Comparison of ENCODE assay signal across 23 cellular contexts in the genomic region with DNA sequence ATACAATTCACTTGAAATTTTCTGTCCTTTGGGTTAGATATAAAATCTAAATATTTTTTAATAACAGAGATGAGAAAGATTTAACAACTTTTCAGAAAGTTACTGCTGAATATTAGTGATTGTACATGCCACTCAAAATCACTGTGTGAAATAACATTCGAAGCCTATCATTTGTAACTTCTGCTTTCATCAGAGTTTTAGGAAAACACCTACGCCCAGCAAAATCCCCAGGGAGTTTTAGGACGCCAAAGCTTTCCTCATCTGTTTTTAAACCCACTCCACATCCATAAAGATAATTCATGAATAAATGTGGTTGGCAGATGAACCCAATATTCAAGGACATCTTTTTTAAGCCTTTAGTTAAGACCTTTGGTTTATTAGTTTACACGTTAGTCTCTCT.
"Had no signal": no experiment of that assay in that cellular context is flagged by ENCODE, and none has a peak within 500 bp of the region (broad histone marks: within the 10 kb centered on the region; RNA-seq: fewer than 3 reads in every experiment).

No MANE protein-coding gene starts in this region.

- DNase-seq: activated CD4-positive, alpha-beta memory T cell treated with anti-CD3 and anti-CD28 coated beads for 36 hours; activated CD4-positive, alpha-beta T cell treated with anti-CD3 and anti-CD28 coated beads, Interleukin-2, amount 10 ng/mL, durations not matched to agents 7 days and 5 days; activated CD8-positive, alpha-beta memory T cell treated with anti-CD3 and anti-CD28 coated beads for 24 hours; activated naive CD4-positive, alpha-beta T cell treated with anti-CD3 and anti-CD28 coated beads, Interleukin-2, amount 50 U/mL, for 16 hours; activated naive CD8-positive, alpha-beta T cell treated with anti-CD3 and anti-CD28 coated beads, Interleukin-2, amount 10 ng/mL, durations not matched to agents 7 days and 5 days; activated T-cell treated with anti-CD3 and anti-CD28 coated beads, Interleukin-2, amount 50 U/mL, for 48 hours; adrenal gland; anterior cingulate cortex; KG1; NCI-H1092; NCI-H1417; NCI-H1930; NCI-H2171; NCI-H226; NCI-H510A; NCI-H526 treated with DMSO at 0.1 percent for 48 hours; NK-92 treated with Interleukin-12 subunit alpha and Interleukin-12 subunit beta, amount 100 ng/mL, for 24 hours; PC-3; SHP77 treated with DMSO at 0.1 percent for 48 hours; T-helper 9 cell had no signal

- H3K9me3 Mint-ChIP-seq: activated CD4-positive, alpha-beta memory T cell treated with anti-CD3 and anti-CD28 coated beads for 36 hours; activated T-helper 2 cell treated with anti-CD3 and anti-CD28 coated beads, Interferon-gamma antibody, Interleukin-2, Interleukin-4, amounts not matched to agents 10 μg/mL and 5 μg/mL and 100 μg/mL, durations not matched to agents 14 hours and 24 hours and 36 hours; T-helper 1 cell treated with Interleukin-12 subunit alpha and Interleukin-12 subunit beta and Interleukin-4 antibody, amounts not matched to agents 30 μg/mL and 1 μg/mL, for 36 hours; WTC11 had no signal

- H3K4me3 Mint-ChIP-seq: activated CD4-positive, alpha-beta memory T cell treated with anti-CD3 and anti-CD28 coated beads for 36 hours; activated CD4-positive, alpha-beta T cell treated with anti-CD3 and anti-CD28 coated beads, Interleukin-2, amount 10 ng/mL, durations not matched to agents 7 days and 5 days; activated naive CD8-positive, alpha-beta T cell treated with anti-CD3 and anti-CD28 coated beads, Interleukin-2, amount 10 ng/mL, durations not matched to agents 7 days and 5 days; T-helper 1 cell treated with Interleukin-12 subunit alpha and Interleukin-12 subunit beta and Interleukin-4 antibody, amounts not matched to agents 30 μg/mL and 1 μg/mL, for 36 hours; WTC11 had no signal

- H3K27ac Mint-ChIP-seq: activated CD4-positive, alpha-beta memory T cell treated with anti-CD3 and anti-CD28 coated beads for 36 hours; activated CD4-positive, alpha-beta T cell treated with anti-CD3 and anti-CD28 coated beads, Interleukin-2, amount 10 ng/mL, durations not matched to agents 7 days and 5 days; activated naive CD8-positive, alpha-beta T cell treated with anti-CD3 and anti-CD28 coated beads, Interleukin-2, amount 10 ng/mL, durations not matched to agents 7 days and 5 days; activated T-helper 2 cell treated with anti-CD3 and anti-CD28 coated beads, Interferon-gamma antibody, Interleukin-2, Interleukin-4, amounts not matched to agents 10 μg/mL and 5 μg/mL and 100 μg/mL, durations not matched to agents 14 hours and 24 hours and 36 hours; T-helper 1 cell treated with Interleukin-12 subunit alpha and Interleukin-12 subunit beta and Interleukin-4 antibody, amounts not matched to agents 30 μg/mL and 1 μg/mL, for 36 hours; WTC11 had no signal

- H3K4me3 ChIP-seq: adrenal gland had no signal

- H3K4me1 ChIP-seq: adrenal gland had no signal

- H3K9me3 ChIP-seq: adrenal gland had no signal

- H3K27me3 Mint-ChIP-seq: activated CD4-positive, alpha-beta memory T cell treated with anti-CD3 and anti-CD28 coated beads for 36 hours; activated CD4-positive, alpha-beta T cell treated with anti-CD3 and anti-CD28 coated beads, Interleukin-2, amount 10 ng/mL, durations not matched to agents 7 days and 5 days; activated naive CD8-positive, alpha-beta T cell treated with anti-CD3 and anti-CD28 coated beads, Interleukin-2, amount 10 ng/mL, durations not matched to agents 7 days and 5 days had no signal

- H3K27ac ChIP-seq: adrenal gland had no signal

- ATAC-seq: PC-3, WTC11 had no signal

- H3K36me3 ChIP-seq: adrenal gland had no signal

- H3K36me3 Mint-ChIP-seq: activated CD4-positive, alpha-beta memory T cell treated with anti-CD3 and anti-CD28 coated beads for 36 hours; WTC11 had no signal
